8 cellular contexts compared by ENCODE assay signal in the genomic region with DNA sequence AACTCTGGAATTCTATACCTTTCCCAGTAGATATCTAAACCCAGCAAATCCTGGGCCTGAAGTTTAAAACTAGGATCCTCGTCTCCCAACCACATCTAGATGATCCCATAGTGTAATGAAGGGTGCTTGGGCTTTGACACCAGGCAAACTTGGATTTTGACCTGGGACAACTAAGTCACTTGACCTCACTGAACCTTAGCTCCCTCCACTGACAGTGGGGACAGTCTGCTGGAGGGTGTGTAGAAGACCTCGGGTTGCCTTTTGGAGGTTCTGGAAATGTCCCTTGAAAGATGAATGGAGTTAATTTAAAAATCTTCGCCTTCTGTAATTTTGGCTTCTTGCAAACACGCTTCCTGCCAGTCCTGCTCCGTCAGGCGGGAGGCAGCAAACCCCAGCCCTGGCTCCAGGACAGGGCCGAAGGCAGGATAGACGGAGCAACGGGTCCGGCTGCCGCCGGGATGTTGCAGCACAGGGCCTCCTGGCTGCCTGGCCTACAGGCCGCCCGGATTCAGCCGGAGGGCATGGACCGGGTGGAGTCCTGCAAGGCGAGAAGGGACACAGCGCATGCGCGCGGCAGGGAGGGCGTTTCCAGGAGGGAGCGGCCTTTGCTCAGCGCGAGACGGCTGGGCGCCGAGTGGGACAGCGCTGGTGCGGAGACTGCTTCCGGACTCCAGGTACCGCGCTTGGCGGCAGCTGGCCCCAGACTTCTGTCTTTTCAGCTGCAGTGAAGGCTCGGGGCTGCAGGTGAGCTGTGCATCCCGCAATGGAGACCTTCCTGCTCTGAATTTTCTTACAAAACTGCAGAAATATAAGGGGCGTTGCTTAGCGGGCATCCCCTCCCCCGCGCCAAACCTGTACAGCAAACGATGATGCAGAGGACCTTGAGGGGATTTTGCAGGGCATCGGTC. TPM values are rescaled to one million over a fixed set of nuclear protein-coding genes. Genes with fewer than 3 reads are reported as not detected.
DNase-seq lines count a peak whose midpoint lies in the region; ATAC-seq and TF ChIP-seq lines count a peak whose summit lies in the region.

A gene with protein sequence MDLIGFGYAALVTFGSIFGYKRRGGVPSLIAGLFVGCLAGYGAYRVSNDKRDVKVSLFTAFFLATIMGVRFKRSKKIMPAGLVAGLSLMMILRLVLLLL (plus strand): TSS at position 612 of the 908 bp plus-strand sequence. CDS start 5,990 bp downstream, outside the sequence.

- H3K27ac ChIP-seq in CD4-positive, CD25-positive, alpha-beta regulatory T cell (ENCODE audit: insufficient read depth, low read length, poor library complexity, severe bottlenecking) = peak within 1 kb of the TSS; percentile 39
- no peak within 1 kb of the TSS for H3K27ac ChIP-seq in duodenal mucosa (ENCODE audit: low read depth, low read length)

- DNase-seq in CD4-positive, CD25-positive, alpha-beta regulatory T cell = peak; percentile 87 to 94 (median 89)
- DNase-seq in HK-2 (ENCODE audit: unreplicated experiment) (peak; percentile 97), NCI-H82 treated with DMSO at 0.1 percent for 48 hours (lab: John Stamatoyannopoulos, UW; ENCODE audit: unreplicated experiment) (peak; percentile 80), lower leg skin (ENCODE audit: low spot score in 2 of 2) (peak; percentile 90 to 99)
- DNase-seq in activated CD4-positive, alpha-beta memory T cell treated with anti-CD3 and anti-CD28 coated beads, Interleukin-2, amount 10 ng/mL, durations not matched to agents 7 days and 5 days = peak; percentile 94
- DNase-seq in stimulated activated CD4-positive, alpha-beta T cell treated with anti-CD3 and anti-CD28 coated beads, Interleukin-4, amount 100 ng/mL, for 4 hours = peak; percentile 86 to 93

- no peaks in the 10 kb centered on the region for H3K36me3 ChIP-seq in CD4-positive, CD25-positive, alpha-beta regulatory T cell (ENCODE audit: control insufficient read depth, insufficient read depth, low read length)
- no peaks in the 10 kb centered on the region for H3K36me3 ChIP-seq in duodenal mucosa (ENCODE audit: control insufficient read depth in 1 of 2, insufficient read depth in 2 of 2, low read length in 2 of 2)

- H3K27me3 ChIP-seq in CD4-positive, CD25-positive, alpha-beta regulatory T cell (ENCODE audit: control insufficient read depth, insufficient read depth, low read length) = peaks cover 2% of the 10 kb centered on the region
- H3K27me3 ChIP-seq in duodenal mucosa (ENCODE audit: control insufficient read depth in 1 of 2, insufficient read depth in 2 of 2, low read length in 2 of 2) = no peaks in the 10 kb centered on the region

- no peak for TF ChIP-seq CTCF in lower leg skin (IDR thresholded peaks at IDR 0.05)

- POLR2A ChIA-PET in activated CD4-positive, alpha-beta memory T cell treated with anti-CD3 and anti-CD28 coated beads, Interleukin-2, amount 10 ng/mL, durations not matched to agents 7 days and 5 days (lab: Charles Lee) = interaction anchor here (0.6 to 1.4 kb wide), 6 partner anchors 65 to 386 kb away, joined by 3 to 5 read pairs (median 3); a partner anchor contains a TSS

- peak within 1 kb of the TSS; percentile 76 to 86 for H3K9ac ChIP-seq in duodenal mucosa (ENCODE audit: low read depth in 1 of 2, low read length in 2 of 2)

- intact Hi-C loops in lower leg skin (cut with DNase I; ENCODE audit: low total_unique reads) = no loop called here

- peaks cover 21% of the 10 kb centered on the region for H3K4me1 ChIP-seq in CD4-positive, CD25-positive, alpha-beta regulatory T cell (ENCODE audit: control insufficient read depth, insufficient read depth, low read length, poor library complexity, severe bottlenecking)
- peaks cover 35 to 37% of the 10 kb centered on the region in 2 donors for H3K4me1 ChIP-seq in duodenal mucosa (ENCODE audit: control insufficient read depth in 1 of 2, insufficient read depth in 2 of 2, low read length in 2 of 2)

- peak within 1 kb of the TSS; percentile 85 for H3K4me3 ChIP-seq in CD4-positive, CD25-positive, alpha-beta regulatory T cell (ENCODE audit: low read depth, low read length)
- peak within 1 kb of the TSS; percentile 88 to 92 for H3K4me3 ChIP-seq in duodenal mucosa (ENCODE audit: low read depth in 1 of 2, low read length in 2 of 2)
- peak within 1 kb of the TSS; percentile 40 for H3K4me3 ChIP-seq in lower leg skin (ENCODE audit: low read depth, poor library complexity, severe bottlenecking)

- no peaks in the 10 kb centered on the region for H3K27me3 Mint-ChIP-seq in CD4-positive, CD25-positive, alpha-beta regulatory T cell
- H3K27me3 Mint-ChIP-seq in activated CD4-positive, alpha-beta memory T cell treated with anti-CD3 and anti-CD28 coated beads, Interleukin-2, amount 10 ng/mL, durations not matched to agents 7 days and 5 days = no peaks in the 10 kb centered on the region

- ATAC-seq in CD4-positive, CD25-positive, alpha-beta regulatory T cell (ENCODE audit: low read depth in 2 of 2) = peak; percentile 96 to 97
- peak; percentile 97 for ATAC-seq in GM19455 (IDR thresholded peaks at IDR 0.05; ENCODE audit: unreplicated experiment)

- CTCF ChIA-PET in activated CD4-positive, alpha-beta memory T cell treated with anti-CD3 and anti-CD28 coated beads, Interleukin-2, amount 10 ng/mL, durations not matched to agents 7 days and 5 days (lab: Charles Lee) = interaction anchor here (1.2 kb wide), 1 partner anchor 18 kb away, joined by 4 read pairs; no protein-coding TSS in a partner anchor

- H3K4me1 Mint-ChIP-seq in CD4-positive, CD25-positive, alpha-beta regulatory T cell = peaks cover 0 to 41% (median 30%) of the 10 kb centered on the region in 4 donors
- peaks cover 56% of the 10 kb centered on the region for H3K4me1 Mint-ChIP-seq in activated CD4-positive, alpha-beta memory T cell treated with anti-CD3 and anti-CD28 coated beads, Interleukin-2, amount 10 ng/mL, durations not matched to agents 7 days and 5 days

- H3K27ac Mint-ChIP-seq in CD4-positive, CD25-positive, alpha-beta regulatory T cell = peak within 1 kb of the TSS; percentile 64 to 96 (median 93)
- peak within 1 kb of the TSS; percentile 68 for H3K27ac Mint-ChIP-seq in activated CD4-positive, alpha-beta memory T cell treated with anti-CD3 and anti-CD28 coated beads, Interleukin-2, amount 10 ng/mL, durations not matched to agents 7 days and 5 days

- WGBS in lower leg skin, 2 donors = 2% methylated on average over 36 to 42 of the region's 42 CpGs

- no peak for TF ChIP-seq POLR2A in lower leg skin (IDR thresholded peaks at IDR 0.05)

- peak within 1 kb of the TSS; percentile 91 to 94 (median 93) for H3K4me3 Mint-ChIP-seq in CD4-positive, CD25-positive, alpha-beta regulatory T cell
- peak within 1 kb of the TSS; percentile 82 for H3K4me3 Mint-ChIP-seq in activated CD4-positive, alpha-beta memory T cell treated with anti-CD3 and anti-CD28 coated beads, Interleukin-2, amount 10 ng/mL, durations not matched to agents 7 days and 5 days

- H3K9me3 Mint-ChIP-seq in CD4-positive, CD25-positive, alpha-beta regulatory T cell = no peaks in the 10 kb centered on the region
- no peaks in the 10 kb centered on the region for H3K9me3 Mint-ChIP-seq in activated CD4-positive, alpha-beta memory T cell treated with anti-CD3 and anti-CD28 coated beads, Interleukin-2, amount 10 ng/mL, durations not matched to agents 7 days and 5 days

- H3K36me3 Mint-ChIP-seq in CD4-positive, CD25-positive, alpha-beta regulatory T cell = peaks cover 5% of the 10 kb centered on the region
- peaks cover 7% of the 10 kb centered on the region for H3K36me3 Mint-ChIP-seq in activated CD4-positive, alpha-beta memory T cell treated with anti-CD3 and anti-CD28 coated beads, Interleukin-2, amount 10 ng/mL, durations not matched to agents 7 days and 5 days (ENCODE audit: low read depth)

- H3K9me3 ChIP-seq in CD4-positive, CD25-positive, alpha-beta regulatory T cell (ENCODE audit: control insufficient read depth in 2 of 2, low read length in 2 of 2) = no peaks in the 10 kb centered on the region
- H3K9me3 ChIP-seq in duodenal mucosa (ENCODE audit: control insufficient read depth in 1 of 2, low read length in 2 of 2) = no peaks in the 10 kb centered on the region

RNA-seq across cellular contexts. Expression of the gene that starts here (rescaled TPM):
- 8.0 TPM for total RNA-seq in CD4-positive, CD25-positive, alpha-beta regulatory T cell
- polyA plus RNA-seq in CD4-positive, CD25-positive, alpha-beta regulatory T cell = 10 to 100 TPM; 29.7 to 55.0 (median 43.1) TPM
- 10 to 100 TPM; 20.9 to 23.5 TPM for total RNA-seq in activated CD4-positive, alpha-beta memory T cell treated with anti-CD3 and anti-CD28 coated beads, Interleukin-2, amount 10 ng/mL, durations not matched to agents 7 days and 5 days
- total RNA-seq in lower leg skin = 1 to 10 TPM; 6.2 to 9.3 (median 8.5) TPM

Comparison
In these comparisons a context has a peak if more than half of its experiments do, and no peak if none do; other contexts are left out.
1. H3K4me3 ChIP-seq: peak in every context shown above with its lines; median percentile 90 in duodenal mucosa; 85 in CD4-positive, CD25-positive, alpha-beta regulatory T cell; 40 in lower leg skin.